28 cellular contexts compared by ENCODE assay signal in the genomic region with DNA sequence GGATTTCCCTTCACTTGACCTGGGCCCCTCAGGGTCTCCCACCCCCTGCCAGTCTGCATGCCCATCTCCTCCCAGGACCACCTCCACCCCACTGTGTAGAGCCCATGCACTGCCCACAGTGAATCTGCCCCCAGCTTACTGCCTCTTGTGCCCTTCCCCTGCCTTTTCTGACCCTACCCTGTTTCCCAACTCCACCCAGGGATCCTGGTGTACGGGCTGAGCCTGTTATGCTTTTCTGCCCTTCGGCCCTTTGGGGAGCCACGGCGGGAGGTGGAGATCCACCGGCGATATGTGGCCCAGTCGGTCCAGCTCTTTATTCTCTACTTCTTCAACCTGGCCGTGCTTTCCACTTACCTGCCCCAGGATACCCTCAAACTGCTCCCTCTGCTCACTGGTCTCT. TPM values are rescaled to one million over a fixed set of nuclear protein-coding genes. Genes with fewer than 3 reads are reported as not detected.
DNase-seq lines count a peak whose midpoint lies in the region; ATAC-seq and TF ChIP-seq lines count a peak whose summit lies in the region.
"Had no signal": no experiment of that assay in that cellular context is flagged by ENCODE, and none has a peak within 500 bp of the region (broad histone marks: within the 10 kb centered on the region; RNA-seq: fewer than 3 reads in every experiment).

No MANE protein-coding gene starts in this region.

- CTCF ChIA-PET in activated naive CD4-positive, alpha-beta T cell treated with anti-CD3 and anti-CD28 coated beads, Interleukin-2, amount 10 ng/mL, durations not matched to agents 7 days and 5 days (lab: Charles Lee), result interaction anchor here (1.4 kb wide), 1 partner anchor 145 kb away, joined by 3 read pairs; no protein-coding TSS in a partner anchor
- CTCF ChIA-PET in CD8-positive, alpha-beta memory T cell (lab: Charles Lee), result no interaction called here

- ATAC-seq in activated naive CD4-positive, alpha-beta T cell treated with anti-CD3 and anti-CD28 coated beads, Interleukin-2, amount 50 U/mL, for 72 hours, result no peak
- ATAC-seq in aorta (ENCODE audit: low FRiP score) (no peak), HG03460 (IDR thresholded peaks at IDR 0.05; ENCODE audit: unreplicated experiment) (no peak)
- ATAC-seq: HCT116, PC-3, SK-N-SH treated with all-trans-retinoic acid at 6 μM for 48 hours had no signal

- no peak for DNase-seq in activated naive CD4-positive, alpha-beta T cell treated with anti-CD3 and anti-CD28 coated beads, Interleukin-2, amount 10 ng/mL, durations not matched to agents 7 days and 5 days
- no peak for DNase-seq in activated naive CD4-positive, alpha-beta T cell treated with anti-CD3 and anti-CD28 coated beads, Interleukin-2, amount 50 U/mL, for 72 hours (ENCODE audit: low spot score in 2 of 2)
- peak; percentile 72 for DNase-seq in chondrocyte (ENCODE audit: low spot score)
- DNase-seq in aorta, result peak; percentile 18 to 36
- DNase-seq in CD8-positive, alpha-beta memory T cell, result no peak
- DNase-seq in SHP77 (lab: John Stamatoyannopoulos, UW), result no peak
- DNase-seq: 8988T; CD4-positive, alpha-beta memory T cell; DMS79 treated with DMSO at 0.1 percent for 48 hours; GF-D8; Karpas-422; NCI-H1092 treated with DMSO at 0.1 percent for 48 hours; NCI-H1436; NCI-H187 treated with DMSO at 0.1 percent for 48 hours; NCI-H2107; NCI-H446; NCI-H524 treated with DMSO at 0.1 percent for 48 hours; NCI-H774; PC-3; SJCRH30 had no signal

- no peaks in the 10 kb centered on the region for H3K27me3 ChIP-seq in aorta (ENCODE audit: control insufficient read depth in 1 of 2, insufficient read depth in 2 of 2, low read length in 1 of 2)
- no peaks in the 10 kb centered on the region for H3K27me3 ChIP-seq in CD8-positive, alpha-beta memory T cell (ENCODE audit: insufficient read depth, low read length, poor library complexity, severe bottlenecking)
- H3K27me3 ChIP-seq: SJCRH30 had no signal

- no peak overlapping the region for H3K27ac ChIP-seq in aorta (ENCODE audit: low read depth in 1 of 2, low read length in 2 of 2)
- H3K27ac ChIP-seq in CD8-positive, alpha-beta memory T cell (ENCODE audit: low read depth, low read length), result no peak overlapping the region
- H3K27ac ChIP-seq: SJCRH30 had no signal

- H3K27me3 Mint-ChIP-seq in activated naive CD4-positive, alpha-beta T cell treated with anti-CD3 and anti-CD28 coated beads, Interleukin-2, amount 10 ng/mL, durations not matched to agents 7 days and 5 days, result no peaks in the 10 kb centered on the region
- no peaks in the 10 kb centered on the region for H3K27me3 Mint-ChIP-seq in chondrocyte (ENCODE audit: low read depth)
- no peaks in the 10 kb centered on the region for H3K27me3 Mint-ChIP-seq in nephron (ENCODE audit: low read depth)
- no peaks in the 10 kb centered on the region for H3K27me3 Mint-ChIP-seq in CD8-positive, alpha-beta memory T cell
- H3K27me3 Mint-ChIP-seq: CD4-positive, alpha-beta memory T cell had no signal

- no peaks in the 10 kb centered on the region for H3K9me3 ChIP-seq in aorta (ENCODE audit: control insufficient read depth, low read length)
- H3K9me3 ChIP-seq in CD8-positive, alpha-beta memory T cell (ENCODE audit: low read length), result no peaks in the 10 kb centered on the region
- H3K9me3 ChIP-seq: SJCRH30 had no signal

- intact Hi-C loops in aorta (cut with DNase I), result no loop called here

- no peak overlapping the region for H3K4me3 ChIP-seq in aorta (ENCODE audit: low read length in 2 of 2)
- H3K4me3 ChIP-seq in CD8-positive, alpha-beta memory T cell (ENCODE audit: low read length), result no peak overlapping the region
- H3K4me3 ChIP-seq: SJCRH30 had no signal

- WGBS in aorta, 2 donors, result 92 to 95% methylated on average over 8 of the region's 8 CpGs

- peaks cover 11% of the 10 kb centered on the region for H3K36me3 Mint-ChIP-seq in activated naive CD4-positive, alpha-beta T cell treated with anti-CD3 and anti-CD28 coated beads, Interleukin-2, amount 10 ng/mL, durations not matched to agents 7 days and 5 days
- peaks cover 21 to 28% of the 10 kb centered on the region in 2 donors for H3K36me3 Mint-ChIP-seq in activated naive CD4-positive, alpha-beta T cell treated with anti-CD3 and anti-CD28 coated beads, Interleukin-2, amount 50 U/mL, for 72 hours
- H3K36me3 Mint-ChIP-seq in chondrocyte (ENCODE audit: low read depth), result peaks cover 2% of the 10 kb centered on the region
- H3K36me3 Mint-ChIP-seq in nephron (ENCODE audit: low read depth), result peaks cover 5% of the 10 kb centered on the region
- peaks cover 4 to 32% (median 7%) of the 10 kb centered on the region in 3 donors for H3K36me3 Mint-ChIP-seq in CD8-positive, alpha-beta memory T cell

- peaks cover 0 to 8% of the 10 kb centered on the region in 2 donors for H3K4me1 ChIP-seq in aorta (ENCODE audit: control insufficient read depth in 1 of 2, insufficient read depth in 2 of 2, low read length in 2 of 2)
- H3K4me1 ChIP-seq in CD8-positive, alpha-beta memory T cell (ENCODE audit: insufficient read depth, low read length), result peaks cover 25% of the 10 kb centered on the region

- peaks cover 27% of the 10 kb centered on the region for H3K4me1 Mint-ChIP-seq in activated naive CD4-positive, alpha-beta T cell treated with anti-CD3 and anti-CD28 coated beads, Interleukin-2, amount 10 ng/mL, durations not matched to agents 7 days and 5 days
- H3K4me1 Mint-ChIP-seq in chondrocyte (ENCODE audit: low read depth), result peaks cover 38% of the 10 kb centered on the region
- H3K4me1 Mint-ChIP-seq in nephron, result peaks cover 22% of the 10 kb centered on the region
- H3K4me1 Mint-ChIP-seq in CD8-positive, alpha-beta memory T cell, result peaks cover 27 to 34% (median 29%) of the 10 kb centered on the region in 3 donors

- TF ChIP-seq CTCF in chondrocyte (IDR thresholded peaks at IDR 0.05) (no peak), nephron (IDR thresholded peaks at IDR 0.05; ENCODE audit: unreplicated experiment in 3 of 3) (no peak)

- H3K9me3 Mint-ChIP-seq in activated naive CD4-positive, alpha-beta T cell treated with anti-CD3 and anti-CD28 coated beads, Interleukin-2, amount 10 ng/mL, durations not matched to agents 7 days and 5 days, result no peaks in the 10 kb centered on the region
- H3K9me3 Mint-ChIP-seq in activated naive CD4-positive, alpha-beta T cell treated with anti-CD3 and anti-CD28 coated beads, Interleukin-2, amount 50 U/mL, for 72 hours, result no peaks in the 10 kb centered on the region
- H3K9me3 Mint-ChIP-seq in chondrocyte (ENCODE audit: low read depth), result no peaks in the 10 kb centered on the region
- no peaks in the 10 kb centered on the region for H3K9me3 Mint-ChIP-seq in nephron
- H3K9me3 Mint-ChIP-seq in CD8-positive, alpha-beta memory T cell, result no peaks in the 10 kb centered on the region

- no peaks in the 10 kb centered on the region for H3K36me3 ChIP-seq in aorta (ENCODE audit: control insufficient read depth in 1 of 2, insufficient read depth in 2 of 2, low read length in 1 of 2)
- no peaks in the 10 kb centered on the region for H3K36me3 ChIP-seq in CD8-positive, alpha-beta memory T cell (ENCODE audit: insufficient read depth, low read length)
- H3K36me3 ChIP-seq: SJCRH30 had no signal

- H3K27ac Mint-ChIP-seq in activated naive CD4-positive, alpha-beta T cell treated with anti-CD3 and anti-CD28 coated beads, Interleukin-2, amount 10 ng/mL, durations not matched to agents 7 days and 5 days, result peak overlapping the region; percentile 42
- peak overlapping the region in 1 of 2 donors; percentile 36 for H3K27ac Mint-ChIP-seq in activated naive CD4-positive, alpha-beta T cell treated with anti-CD3 and anti-CD28 coated beads, Interleukin-2, amount 50 U/mL, for 72 hours
- no peak overlapping the region for H3K27ac Mint-ChIP-seq in chondrocyte (ENCODE audit: unreplicated experiment)
- H3K27ac Mint-ChIP-seq in nephron, result no peak overlapping the region
- peak overlapping the region in 1 of 8 donors; percentile 56 for H3K27ac Mint-ChIP-seq in CD8-positive, alpha-beta memory T cell

- no peak overlapping the region for H3K4me3 Mint-ChIP-seq in activated naive CD4-positive, alpha-beta T cell treated with anti-CD3 and anti-CD28 coated beads, Interleukin-2, amount 10 ng/mL, durations not matched to agents 7 days and 5 days
- H3K4me3 Mint-ChIP-seq in chondrocyte (ENCODE audit: unreplicated experiment) (no peak overlapping the region), nephron (peak overlapping the region in 2 of 3 experiments; percentile 19 to 39)
- H3K4me3 Mint-ChIP-seq in CD8-positive, alpha-beta memory T cell, result peak overlapping the region in 2 of 7 donors; percentile 28 to 44
- H3K4me3 Mint-ChIP-seq: CD4-positive, alpha-beta memory T cell had no signal

- POLR2A ChIA-PET in CD8-positive, alpha-beta memory T cell (lab: Charles Lee), result no interaction called here

RNA-seq across cellular contexts. Expression of a gene that starts 1.9 kb away (rescaled TPM):
- total RNA-seq in activated naive CD4-positive, alpha-beta T cell treated with anti-CD3 and anti-CD28 coated beads, Interleukin-2, amount 50 U/mL, for 72 hours, result 10 to 100 TPM; 11.0 to 24.4 TPM
- total RNA-seq in chondrocyte (1.7 to 3.1 TPM (median 2.5 TPM) in 3 replicates), aorta (1 to 10 TPM; 1.2 to 2.6 TPM)
- polyA plus RNA-seq in aorta, result 1 to 10 TPM; 1.4 to 2.1 TPM
- 10 to 100 TPM; 10.8 to 11.2 TPM for total RNA-seq in CD8-positive, alpha-beta memory T cell
- 5.6 TPM for polyA plus RNA-seq in CD8-positive, alpha-beta memory T cell

RNA-seq across cellular contexts. Expression of a gene that starts 3.4 kb away (rescaled TPM):
- 100 to 1,000 TPM in 1 of 2 donors, 10 to 100 TPM in 1; 80.4 to 115 TPM for total RNA-seq in activated naive CD4-positive, alpha-beta T cell treated with anti-CD3 and anti-CD28 coated beads, Interleukin-2, amount 50 U/mL, for 72 hours
- total RNA-seq in chondrocyte, result 65.9 to 76.1 TPM (median 73.5 TPM) in 3 replicates
- total RNA-seq in aorta, result 10 to 100 TPM; 47.2 to 58.6 TPM
- polyA plus RNA-seq in aorta, result 10 to 100 TPM; 21.9 to 34.7 TPM
- 100 to 1,000 TPM; 110 to 117 TPM for total RNA-seq in CD8-positive, alpha-beta memory T cell
- polyA plus RNA-seq in CD8-positive, alpha-beta memory T cell, result 27.3 TPM

RNA-seq across cellular contexts. Expression of a gene that starts 9.4 kb away (rescaled TPM):
- 10 to 100 TPM; 16.2 to 25.9 TPM for total RNA-seq in activated naive CD4-positive, alpha-beta T cell treated with anti-CD3 and anti-CD28 coated beads, Interleukin-2, amount 50 U/mL, for 72 hours
- 68.1 to 76.9 TPM (median 71.4 TPM) in 3 replicates for total RNA-seq in chondrocyte
- 10 to 100 TPM; 36.4 to 50.8 TPM for total RNA-seq in aorta
- 10 to 100 TPM; 42.2 to 57.1 TPM for polyA plus RNA-seq in aorta
- 10 to 100 TPM; 19.5 to 20.9 TPM for total RNA-seq in CD8-positive, alpha-beta memory T cell
- 18.9 TPM for polyA plus RNA-seq in CD8-positive, alpha-beta memory T cell

RNA-seq across cellular contexts. Expression of a gene that starts 13.0 kb away (rescaled TPM):
- not detected for total RNA-seq in activated naive CD4-positive, alpha-beta T cell treated with anti-CD3 and anti-CD28 coated beads, Interleukin-2, amount 50 U/mL, for 72 hours
- total RNA-seq in chondrocyte (not detected in 3 replicates), aorta (not detected)
- polyA plus RNA-seq in aorta, result not detected
- total RNA-seq in CD8-positive, alpha-beta memory T cell, result under 1 TPM in 1 of 2 experiments, not detected in 1; 0.35 TPM
- polyA plus RNA-seq in CD8-positive, alpha-beta memory T cell, result not detected
- total RNA-seq: H1, HT-29, M059J, SJCRH30 had no signal
- polyA plus RNA-seq: BJ; CD4-positive, alpha-beta memory T cell; H1 had no signal

RNA-seq across cellular contexts. Expression of a gene that starts 38.2 kb away (rescaled TPM):
- 1 to 10 TPM; 9.3 to 9.5 TPM for total RNA-seq in activated naive CD4-positive, alpha-beta T cell treated with anti-CD3 and anti-CD28 coated beads, Interleukin-2, amount 50 U/mL, for 72 hours
- total RNA-seq in chondrocyte (4.9 to 6.9 TPM (median 4.9 TPM) in 3 replicates), aorta (1 to 10 TPM in 1 of 2 donors, under 1 TPM in 1; 0.81 to 2.8 TPM)
- polyA plus RNA-seq in aorta, result 1 to 10 TPM in 1 of 2 donors, not detected in 1; 2.3 TPM
- total RNA-seq in CD8-positive, alpha-beta memory T cell, result 1 to 10 TPM; 1.9 TPM
- 0.53 TPM for polyA plus RNA-seq in CD8-positive, alpha-beta memory T cell

Comparison
In these comparisons a context has a peak if more than half of its experiments do, and no peak if none do; other contexts are left out.
1. DNase-seq: peak in chondrocyte (single experiment) and aorta (2 of 2); none in activated naive CD4-positive, alpha-beta T cell treated with anti-CD3 and anti-CD28 coated beads, Interleukin-2, amount 10 ng/mL, durations not matched to agents 7 days and 5 days (single experiment), activated naive CD4-positive, alpha-beta T cell treated with anti-CD3 and anti-CD28 coated beads, Interleukin-2, amount 50 U/mL, for 72 hours (0 of 2), CD8-positive, alpha-beta memory T cell (0 of 5) and SHP77 (0 of 2).
2. H3K4me3 Mint-ChIP-seq: peak in nephron (2 of 3); none in activated naive CD4-positive, alpha-beta T cell treated with anti-CD3 and anti-CD28 coated beads, Interleukin-2, amount 10 ng/mL, durations not matched to agents 7 days and 5 days (single experiment) and chondrocyte (single experiment).